In the genomic region with DNA sequence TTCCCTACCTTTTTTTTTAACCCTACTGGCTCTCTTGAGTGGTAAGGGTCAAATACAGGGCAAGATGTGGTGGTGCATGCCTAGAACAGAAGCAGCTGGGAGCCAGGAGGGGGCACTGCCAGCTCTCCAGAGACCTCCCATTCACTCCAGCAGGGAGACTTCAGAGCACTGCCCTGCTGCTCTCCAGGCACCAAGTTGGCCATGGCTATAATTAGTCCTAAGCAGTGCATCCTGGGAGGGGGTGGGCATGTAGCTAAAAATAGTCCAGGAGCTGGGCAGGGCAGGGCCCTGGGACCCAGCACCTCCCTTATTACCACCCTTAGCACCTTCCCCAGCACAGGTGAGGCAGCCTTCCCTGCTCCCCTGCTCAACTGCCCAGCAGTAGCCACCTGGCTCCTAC, we compare ENCODE assay signal across 9 cellular contexts. TPM values are rescaled to one million over a fixed set of nuclear protein-coding genes. Genes with fewer than 3 reads are reported as not detected.
A peak's percentile ranks its signal among the peaks of the same experiment; 100 is the strongest.
DNase-seq lines count a peak whose midpoint lies in the region; ATAC-seq and TF ChIP-seq lines count a peak whose summit lies in the region.
"Had no signal": no experiment of that assay in that cellular context is flagged by ENCODE, and none has a peak within 500 bp of the region (broad histone marks: within the 10 kb centered on the region; RNA-seq: fewer than 3 reads in every experiment).

No MANE protein-coding gene starts in this region.

- H3K79me2 ChIP-seq in GM23248 (ENCODE audit: insufficient read depth) (no peaks in the 10 kb centered on the region), SU-DHL-6 (ENCODE audit: insufficient read depth, low read length) (no peaks in the 10 kb centered on the region)

- H3K9me2 ChIP-seq in GM23248 (ENCODE audit: insufficient read depth) (no peaks in the 10 kb centered on the region), SU-DHL-6 (replicated peaks; ENCODE audit: insufficient read depth, low read length) (no peaks in the 10 kb centered on the region)

- H3K4me3 ChIP-seq in BJ (ENCODE audit: low read depth, low read length) (no peak overlapping the region), GM23248 (no peak overlapping the region), SU-DHL-6 (ENCODE audit: insufficient read depth, low read length, poor library complexity, severe bottlenecking) (no peak overlapping the region), right cardiac atrium (ENCODE audit: low read length) (no peak overlapping the region)

- TF ChIP-seq CTCF in BJ (IDR thresholded peaks at IDR 0.05; ENCODE audit: insufficient read depth, low read depth, low read length) (peak; percentile 40), SU-DHL-6 (IDR thresholded peaks at IDR 0.05; ENCODE audit: insufficient read depth, low read length, poor library complexity, severe bottlenecking) (peak; percentile 34)

- H4K20me1 ChIP-seq in GM23248 (ENCODE audit: insufficient read depth) (no peaks in the 10 kb centered on the region), SU-DHL-6 (ENCODE audit: low read depth, low read length) (no peaks in the 10 kb centered on the region)

- ATAC-seq in right cardiac atrium (peak; percentile 5 to 23), GM19395 (IDR thresholded peaks at IDR 0.05; ENCODE audit: unreplicated experiment) (no peak)

- H2AFZ ChIP-seq in GM23248, result no peak overlapping the region
- H2AFZ ChIP-seq in SU-DHL-6 (ENCODE audit: low read depth, low read length, severe bottlenecking), result no peak overlapping the region

- no peaks in the 10 kb centered on the region for H3F3A ChIP-seq in GM23248 (ENCODE audit: insufficient read depth)
- peaks cover 7% of the 10 kb centered on the region; the same call in 1 of the 2 replicates for H3F3A ChIP-seq in SU-DHL-6 (ENCODE audit: insufficient read depth)

- H3K27ac ChIP-seq in GM23248 (no peak overlapping the region), SU-DHL-6 (ENCODE audit: low read depth, low read length) (no peak overlapping the region), right cardiac atrium (ENCODE audit: low read length) (peak overlapping the region; percentile 81)

- intact Hi-C loops in right cardiac atrium (cut with DNase I), result no loop called here

- H3K9me3 ChIP-seq in GM23248 (ENCODE audit: low read depth), result no peaks in the 10 kb centered on the region
- H3K9me3 ChIP-seq in SU-DHL-6 (ENCODE audit: insufficient read depth, low read length), result no peaks in the 10 kb centered on the region
- H3K9me3 ChIP-seq in right cardiac atrium (ENCODE audit: control insufficient read depth, low read length), result no peaks in the 10 kb centered on the region

- H3K27me3 ChIP-seq in BJ (ENCODE audit: control insufficient read depth, insufficient read depth, low read length), result no peaks in the 10 kb centered on the region
- H3K27me3 ChIP-seq in GM23248 (replicated peaks; ENCODE audit: insufficient read depth), result no peaks in the 10 kb centered on the region
- H3K27me3 ChIP-seq in SU-DHL-6 (ENCODE audit: low read length), result no peaks in the 10 kb centered on the region
- no peaks in the 10 kb centered on the region for H3K27me3 ChIP-seq in right cardiac atrium (ENCODE audit: control insufficient read depth, insufficient read depth)

- H3K36me3 ChIP-seq in BJ (ENCODE audit: control insufficient read depth, insufficient read depth, low read length) (no peaks in the 10 kb centered on the region), GM23248 (ENCODE audit: low read depth) (no peaks in the 10 kb centered on the region), SU-DHL-6 (ENCODE audit: low read length) (no peaks in the 10 kb centered on the region)

- POLR2A ChIA-PET in BJ (lab: Charles Lee), result no interaction called here

- no peak overlapping the region for H3K4me2 ChIP-seq in GM23248 (ENCODE audit: unreplicated experiment)
- no peak overlapping the region for H3K4me2 ChIP-seq in SU-DHL-6 (ENCODE audit: low read depth, low read length, poor library complexity, severe bottlenecking)

- DNase-seq in BJ (ENCODE audit: low read depth), result no peak
- peak; percentile 52 for DNase-seq in GM23248
- DNase-seq in right cardiac atrium, result peak in 2 of 3 donors; percentile 73 to 75
- no peak for DNase-seq in HK-2 (ENCODE audit: unreplicated experiment)
- DNase-seq in NCI-H446 treated with DMSO at 0.1 percent for 48 hours (lab: John Stamatoyannopoulos, UW), result no peak
- DNase-seq in NK-92 treated with Interleukin-12 subunit alpha and Interleukin-12 subunit beta, amount 100 ng/mL, for 24 hours (lab: John Stamatoyannopoulos, UW), result no peak
- DNase-seq: activated B cell treated with CpG ODN at 0.5 μM for 24 hours had no signal

- H3K9ac ChIP-seq in GM23248, result no peak overlapping the region
- no peak overlapping the region for H3K9ac ChIP-seq in SU-DHL-6 (ENCODE audit: low read length)

- CTCF ChIA-PET in BJ (lab: Yijun Ruan, JAX), result interaction anchor here (0.7 to 3.4 kb wide), 8 partner anchors 10 to 312 kb away, joined by 3 to 24 read pairs (median 6); no protein-coding TSS in a partner anchor

- H3K4me1 ChIP-seq in GM23248 (ENCODE audit: insufficient read depth), result no peaks in the 10 kb centered on the region
- peaks cover 11% of the 10 kb centered on the region for H3K4me1 ChIP-seq in right cardiac atrium (ENCODE audit: control insufficient read depth, insufficient read depth, low read length)

- in situ Hi-C loops in GM23248 (cut with MboI), result no loop called here

RNA-seq across cellular contexts. Expression of a gene that starts 3.5 kb away (rescaled TPM):
- polyA plus RNA-seq in BJ (2011; rRNA removed) (8.0 and 19.3 TPM in 2 replicates), GM23248 (2016; fragmentation: Nextera tagmentation; extraction: Ambion mirVana) (3.7 and 4.0 TPM in 2 replicates), right cardiac atrium (98.5 TPM)
- 12.4 and 14.2 TPM in 2 replicates for polyA minus RNA-seq in BJ (2011; rRNA and poly(A)+ RNA removed)
- total RNA-seq in GM23248 (2014; rRNA removed; shearing (Covaris generic)), result 4.2 and 6.5 TPM in 2 replicates
- 100 to 1,000 TPM in 3 of 4 donors, 10 to 100 TPM in 1; 93.5 to 148 (median 113) TPM for total RNA-seq in right cardiac atrium

RNA-seq across cellular contexts. Expression of a gene that starts 26.3 kb away (rescaled TPM):
- 1.9 and 3.1 TPM in 2 replicates for polyA plus RNA-seq in BJ (2011; rRNA removed)
- 2.9 and 3.7 TPM in 2 replicates for polyA minus RNA-seq in BJ (2011; rRNA and poly(A)+ RNA removed)
- 9.4 and 26.8 TPM in 2 replicates for total RNA-seq in GM23248 (2014; rRNA removed; shearing (Covaris generic))
- polyA plus RNA-seq in GM23248 (2016; fragmentation: Nextera tagmentation; extraction: Ambion mirVana), result 1.3 and 1.7 TPM in 2 replicates
- total RNA-seq in right cardiac atrium, result 10 to 100 TPM in 1 of 4 donors, 1 to 10 TPM in 3; 5.4 to 11.0 (median 7.4) TPM
- polyA plus RNA-seq in right cardiac atrium, result 5.0 TPM

RNA-seq across cellular contexts. Expression of a gene that starts 29.8 kb away (rescaled TPM):
- polyA plus RNA-seq in BJ (2011; rRNA removed) (21.6 and 32.0 TPM in 2 replicates), GM23248 (2016; fragmentation: Nextera tagmentation; extraction: Ambion mirVana) (4.4 and 6.0 TPM in 2 replicates), right cardiac atrium (25.5 TPM)
- polyA minus RNA-seq in BJ (2011; rRNA and poly(A)+ RNA removed), result 28.2 and 37.6 TPM in 2 replicates
- 17.1 and 19.5 TPM in 2 replicates for total RNA-seq in GM23248 (2014; rRNA removed; shearing (Covaris generic))
- 10 to 100 TPM; 31.4 to 37.8 (median 34.8) TPM for total RNA-seq in right cardiac atrium

RNA-seq across cellular contexts. Expression of a gene that starts 50.8 kb away (rescaled TPM):
- 26.8 and 38.7 TPM in 2 replicates for polyA plus RNA-seq in BJ (2011; rRNA removed)
- 45.3 and 97.0 TPM in 2 replicates for polyA minus RNA-seq in BJ (2011; rRNA and poly(A)+ RNA removed)
- 63.7 and 67.2 TPM in 2 replicates for total RNA-seq in GM23248 (2014; rRNA removed; shearing (Covaris generic))
- polyA plus RNA-seq in GM23248 (2016; fragmentation: Nextera tagmentation; extraction: Ambion mirVana), result 37.3 and 40.6 TPM in 2 replicates
- total RNA-seq in right cardiac atrium, result 10 to 100 TPM; 30.6 to 45.3 (median 38.3) TPM
- polyA plus RNA-seq in right cardiac atrium, result 53.0 TPM

RNA-seq across cellular contexts. Expression of a gene that starts 52.4 kb away (rescaled TPM):
- 5.2 and 5.8 TPM in 2 replicates for polyA plus RNA-seq in BJ (2011; rRNA removed)
- 4.6 and 7.3 TPM in 2 replicates for polyA minus RNA-seq in BJ (2011; rRNA and poly(A)+ RNA removed)
- 8.9 and 10.1 TPM in 2 replicates for total RNA-seq in GM23248 (2014; rRNA removed; shearing (Covaris generic))
- polyA plus RNA-seq in GM23248 (2016; fragmentation: Nextera tagmentation; extraction: Ambion mirVana), result 2.4 and 2.9 TPM in 2 replicates
- 1 to 10 TPM; 6.6 to 7.5 (median 7.3) TPM for total RNA-seq in right cardiac atrium
- 5.2 TPM for polyA plus RNA-seq in right cardiac atrium

Comparison
In these comparisons a context has a peak if more than half of its experiments do, and no peak if none do; other contexts are left out.
1. DNase-seq: peak in GM23248 (single experiment) and right cardiac atrium (2 of 3); none in BJ (single experiment), HK-2 (single experiment), NCI-H446 treated with DMSO at 0.1 percent for 48 hours (single experiment) and NK-92 treated with Interleukin-12 subunit alpha and Interleukin-12 subunit beta, amount 100 ng/mL, for 24 hours (single experiment).